ENCODE assay signal across 12 cellular contexts in genomic region chr6:141153563-141153962, GRCh38.
A peak's percentile ranks its signal among the peaks of the same experiment; 100 is the strongest.
DNase-seq lines count a peak whose midpoint lies in the region; ATAC-seq, FAIRE-seq and TF ChIP-seq lines count a peak whose summit lies in the region.
"Had no signal": no experiment of that assay in that cellular context is flagged by ENCODE, and none has a peak within 500 bp of the region (broad histone marks: within the 10 kb centered on the region; RNA-seq: fewer than 3 reads in every experiment).

No MANE protein-coding gene starts in this region.

- H3K4me3 ChIP-seq in CD4-positive, CD25-positive, alpha-beta regulatory T cell (ENCODE audit: low read depth, low read length): no peak overlapping the region
- no peak overlapping the region for H3K4me3 ChIP-seq in GM12878
- no peak overlapping the region for H3K4me3 ChIP-seq in testis
- H3K4me3 ChIP-seq in mammary epithelial cell (replicated peaks in 1 of 3; ENCODE audit: insufficient read depth in 1 of 3, low read depth in 2 of 3, low read length in 3 of 3): no peak overlapping the region
- no peak overlapping the region for H3K4me3 ChIP-seq in osteoblast (ENCODE audit: insufficient read depth, low read length)
- H3K4me3 ChIP-seq: right atrium auricular region had no signal

- no TSS peak for BruUV-seq in GM12878 (replicated peaks; lab: Mats Ljungman, UMichigan)
- BruUV-seq in mammary epithelial cell (replicated peaks; lab: Mats Ljungman, UMichigan): no TSS peak

- H4K20me1 ChIP-seq in GM12878 (ENCODE audit: control insufficient read depth, insufficient read depth) (no peaks in the 10 kb centered on the region), mammary epithelial cell (ENCODE audit: insufficient read depth, low read length) (no peaks in the 10 kb centered on the region), osteoblast (ENCODE audit: insufficient read depth, low read length) (no peaks in the 10 kb centered on the region)

- no CpG with 5 or more reads among the region's 2 CpGs for WGBS in GM12878 (ENCODE audit: insufficient coverage, insufficient replicate concordance, low lambda C conversion rate, missing lambda C conversion rate)
- WGBS in testis, 2 donors: 69 to 83% methylated on average over 2 of the region's 2 CpGs
- WGBS in mammary epithelial cell (ENCODE audit: low coverage, missing lambda C conversion rate): 0% methylated on average over 2 of the region's 2 CpGs

- H3K4me3 Mint-ChIP-seq in CD4-positive, CD25-positive, alpha-beta regulatory T cell: peak overlapping the region in 1 of 4 donors; percentile 27
- H3K4me3 Mint-ChIP-seq: CD14-positive monocyte had no signal

- H3K36me3 ChIP-seq in CD4-positive, CD25-positive, alpha-beta regulatory T cell (ENCODE audit: control insufficient read depth, insufficient read depth, low read length): no peaks in the 10 kb centered on the region
- H3K36me3 ChIP-seq in GM12878 (ENCODE audit: control insufficient read depth in 2 of 2, insufficient read depth in 2 of 2, low read length in 1 of 2) (no peaks in the 10 kb centered on the region), testis (ENCODE audit: low read depth, missing control alignments) (no peaks in the 10 kb centered on the region), mammary epithelial cell (ENCODE audit: insufficient read depth, low read length) (no peaks in the 10 kb centered on the region), osteoblast (ENCODE audit: insufficient read depth, low read length) (no peaks in the 10 kb centered on the region)
- H3K36me3 ChIP-seq: right atrium auricular region had no signal

- dilution Hi-C loops in mammary epithelial cell (cut with HindIII; ENCODE audit: low sequenced_read_pairs): no loop called here

- H3K9ac ChIP-seq in GM12878 (ENCODE audit: control insufficient read depth, insufficient read depth, low read length) (no peak overlapping the region), mammary epithelial cell (ENCODE audit: insufficient read depth, low read length) (no peak overlapping the region)

- POLR2A ChIA-PET in GM12878 (lab: Charles Lee): no interaction called here

- no peak for TF ChIP-seq CTCF in GM12878 (IDR thresholded peaks at IDR 0.05 in 2 of 3, conservative IDR thresholded peaks at IDR 0.05 in 1 of 3; ENCODE audit: control insufficient read depth in 2 of 3, extremely low read depth in 1 of 3, insufficient read depth in 1 of 3, low read depth in 3 of 3, low read length in 3 of 3)
- no peak for TF ChIP-seq CTCF in testis (IDR thresholded peaks at IDR 0.05)
- TF ChIP-seq CTCF in mammary epithelial cell (conservative IDR thresholded peaks at IDR 0.05 in 1 of 2, IDR thresholded peaks at IDR 0.05 in 1 of 2; ENCODE audit: extremely low read depth in 1 of 2, insufficient read depth in 1 of 2, low read depth in 1 of 2, low read length in 2 of 2): no peak
- TF ChIP-seq CTCF in osteoblast (IDR thresholded peaks at IDR 0.05; ENCODE audit: extremely low read depth, low read depth, low read length): no peak

- H3K9me3 Mint-ChIP-seq in CD4-positive, CD25-positive, alpha-beta regulatory T cell: peaks cover 0 to 9% (median 1%) of the 10 kb centered on the region in 7 donors

- in situ Hi-C loops in GM12878 (cut with MboI): no loop called here
- in situ Hi-C loops in mammary epithelial cell (cut with MboI; ENCODE audit: low sequenced_read_pairs in 2 of 2): no loop called here

- H3K27me3 ChIP-seq in CD4-positive, CD25-positive, alpha-beta regulatory T cell (ENCODE audit: control insufficient read depth, insufficient read depth, low read length): no peaks in the 10 kb centered on the region
- H3K27me3 ChIP-seq in GM12878 (replicated peaks in 1 of 2; ENCODE audit: control insufficient read depth in 2 of 2, insufficient read depth in 2 of 2, low read length in 1 of 2): no peaks in the 10 kb centered on the region
- no peaks in the 10 kb centered on the region for H3K27me3 ChIP-seq in testis
- no peaks in the 10 kb centered on the region for H3K27me3 ChIP-seq in mammary epithelial cell (ENCODE audit: insufficient read depth, low read length)
- H3K27me3 ChIP-seq in osteoblast (ENCODE audit: insufficient read depth, low read length): no peaks in the 10 kb centered on the region
- H3K27me3 ChIP-seq: right atrium auricular region had no signal

- H3K4me2 ChIP-seq in GM12878 (ENCODE audit: control insufficient read depth, insufficient read depth): 0 out of 2 replicates have a peak overlapping the region, but pooled peaks have one; percentile 17
- no peak overlapping the region for H3K4me2 ChIP-seq in mammary epithelial cell (ENCODE audit: insufficient read depth, low read depth, low read length)
- H3K4me2 ChIP-seq in osteoblast (ENCODE audit: insufficient read depth, low read length): no peak overlapping the region

- TF ChIP-seq POLR2A in GM12878 (IDR thresholded peaks at IDR 0.05; ENCODE audit: low read depth, low read length) (no peak), testis (IDR thresholded peaks at IDR 0.05) (no peak)

- FAIRE-seq in GM12878 (lab: Jason Lieb, UNC): no peak

- H3K27ac Mint-ChIP-seq in CD4-positive, CD25-positive, alpha-beta regulatory T cell: peak overlapping the region in 1 of 3 donors; percentile 80
- H3K27ac Mint-ChIP-seq: CD14-positive monocyte had no signal

- SMC1A ChIA-PET in GM12878 (lab: Charles Lee; ENCODE audit: uncharacterized antibody, unreplicated experiment): no interaction called here

- peak; percentile 28 to 52 for ATAC-seq in CD4-positive, CD25-positive, alpha-beta regulatory T cell (ENCODE audit: low read depth in 2 of 2)
- ATAC-seq in GM18498 (IDR thresholded peaks at IDR 0.05; ENCODE audit: unreplicated experiment) (peak; percentile 63), HG03565 (IDR thresholded peaks at IDR 0.05; ENCODE audit: unreplicated experiment) (peak; percentile 74), GM12878 (peak; percentile 75), HG03457 (IDR thresholded peaks at IDR 0.05; ENCODE audit: unreplicated experiment) (no peak)

- no peak overlapping the region for H3K27ac ChIP-seq in CD4-positive, CD25-positive, alpha-beta regulatory T cell (ENCODE audit: insufficient read depth, low read length, poor library complexity, severe bottlenecking)
- H3K27ac ChIP-seq in GM12878 (ENCODE audit: control insufficient read depth, insufficient read depth) (no peak overlapping the region; the same call in 1 of the 2 replicates), testis (no peak overlapping the region), mammary epithelial cell (ENCODE audit: insufficient read depth, low read depth, low read length) (no peak overlapping the region), osteoblast (ENCODE audit: low read depth, low read length) (no peak overlapping the region)
- H3K27ac ChIP-seq: right atrium auricular region had no signal

- peaks cover 3% of the 10 kb centered on the region for H3K4me1 ChIP-seq in CD4-positive, CD25-positive, alpha-beta regulatory T cell (ENCODE audit: control insufficient read depth, insufficient read depth, low read length, poor library complexity, severe bottlenecking)
- H3K4me1 ChIP-seq in GM12878 (ENCODE audit: control insufficient read depth, insufficient read depth, low read length) (no peaks in the 10 kb centered on the region), testis (no peaks in the 10 kb centered on the region), mammary epithelial cell (ENCODE audit: insufficient read depth, low read length) (no peaks in the 10 kb centered on the region), osteoblast (ENCODE audit: insufficient read depth, low read length) (no peaks in the 10 kb centered on the region)

- peaks cover 7 to 22% (median 18%) of the 10 kb centered on the region in 4 donors for H3K4me1 Mint-ChIP-seq in CD4-positive, CD25-positive, alpha-beta regulatory T cell
- H3K4me1 Mint-ChIP-seq: CD14-positive monocyte had no signal

- no peaks in the 10 kb centered on the region for H3K79me2 ChIP-seq in GM12878 (ENCODE audit: control insufficient read depth, insufficient read depth, low read length)
- no peaks in the 10 kb centered on the region for H3K79me2 ChIP-seq in mammary epithelial cell (ENCODE audit: insufficient read depth, low read length)
- H3K79me2 ChIP-seq in osteoblast (ENCODE audit: insufficient read depth, low read length): no peaks in the 10 kb centered on the region

- H3K9me3 ChIP-seq in CD4-positive, CD25-positive, alpha-beta regulatory T cell (ENCODE audit: control insufficient read depth in 2 of 2, low read length in 2 of 2): no peaks in the 10 kb centered on the region
- peaks cover 2% of the 10 kb centered on the region; the same call in 2 of the 3 replicates for H3K9me3 ChIP-seq in GM12878 (replicated peaks; ENCODE audit: control insufficient read depth, insufficient read depth, low read length)
- H3K9me3 ChIP-seq in testis: no peaks in the 10 kb centered on the region
- H3K9me3 ChIP-seq in mammary epithelial cell (replicated peaks; ENCODE audit: insufficient read depth, low read length): no peaks in the 10 kb centered on the region
- no peaks in the 10 kb centered on the region for H3K9me3 ChIP-seq in osteoblast (ENCODE audit: low read depth, low read length)
- H3K9me3 ChIP-seq: right atrium auricular region had no signal

- RAD21 ChIA-PET in GM12878 (lab: Charles Lee; ENCODE audit: unreplicated experiment): no interaction called here

- no peaks in the 10 kb centered on the region for H3K27me3 Mint-ChIP-seq in CD4-positive, CD25-positive, alpha-beta regulatory T cell

- H2AFZ ChIP-seq in GM12878 (ENCODE audit: control insufficient read depth, low read depth, low read length) (no peak overlapping the region; the same call in 1 of the 2 replicates), mammary epithelial cell (ENCODE audit: low read depth, low read length) (no peak overlapping the region), osteoblast (ENCODE audit: low read length) (no peak overlapping the region)

- DNase-seq in CD4-positive, CD25-positive, alpha-beta regulatory T cell: peak; percentile 4 to 34 (median 21)
- DNase-seq in GM12878 (ENCODE audit: low read depth, low spot score) (peak; percentile 15), testis (no peak), mammary epithelial cell (no peak), osteoblast (ENCODE audit: insufficient read length, low spot score, missing footprints) (no peak)
- DNase-seq: glutamatergic neuron, T1000 had no signal

- H3K36me3 Mint-ChIP-seq in CD4-positive, CD25-positive, alpha-beta regulatory T cell: peaks cover 3% of the 10 kb centered on the region
- H3K36me3 Mint-ChIP-seq: CD14-positive monocyte had no signal

- CTCF ChIA-PET in GM12878 (lab: Yijun Ruan, JAX) (no interaction called here), mammary epithelial cell (lab: Charles Lee; ENCODE audit: low non-redundant PET) (no interaction called here)

- TF ChIP-seq RAD21 in GM12878 (IDR thresholded peaks at IDR 0.05; ENCODE audit: insufficient read depth, low read depth, low read length): no peak

- intact Hi-C loops in GM12878 (cut with micrococcal nuclease; ENCODE audit: unreplicated experiment): loop anchor here (10.0 kb wide), 1 partner anchor 411 kb away; no protein-coding TSS in a partner anchor
- intact Hi-C loops in testis (cut with DNase I; ENCODE audit: low total_unique reads): no loop called here
- intact Hi-C loops in mammary epithelial cell (cut with micrococcal nuclease): no loop called here

- peak in 1 of 2 experiments; percentile 12; a peak in 1 of 4 replicates for TF ChIP-seq EP300 in GM12878 (IDR thresholded peaks at IDR 0.05; ENCODE audit: borderline replicate concordance in 1 of 2, control insufficient read depth in 1 of 2, low read depth in 2 of 2, low read length in 2 of 2)

TF ChIP-seq in GM12878, 131 proteins besides CTCF, POLR2A, EP300 and RAD21 (continues in another document):
- TF ChIP-seq CHD4 (IDR thresholded peaks at IDR 0.05) (no peak), NR2C1 (IDR thresholded peaks at IDR 0.05) (no peak), DPF2 (IDR thresholded peaks at IDR 0.05) (no peak)

Comparison
In these comparisons a context has a peak if more than half of its experiments do, and no peak if none do; other contexts are left out.
1. DNase-seq: peak in CD4-positive, CD25-positive, alpha-beta regulatory T cell (3 of 3) and GM12878 (single experiment); none in testis (single experiment), mammary epithelial cell (single experiment) and osteoblast (single experiment).